Comparison of ENCODE assay signal across 25 cellular contexts in the genomic region with DNA sequence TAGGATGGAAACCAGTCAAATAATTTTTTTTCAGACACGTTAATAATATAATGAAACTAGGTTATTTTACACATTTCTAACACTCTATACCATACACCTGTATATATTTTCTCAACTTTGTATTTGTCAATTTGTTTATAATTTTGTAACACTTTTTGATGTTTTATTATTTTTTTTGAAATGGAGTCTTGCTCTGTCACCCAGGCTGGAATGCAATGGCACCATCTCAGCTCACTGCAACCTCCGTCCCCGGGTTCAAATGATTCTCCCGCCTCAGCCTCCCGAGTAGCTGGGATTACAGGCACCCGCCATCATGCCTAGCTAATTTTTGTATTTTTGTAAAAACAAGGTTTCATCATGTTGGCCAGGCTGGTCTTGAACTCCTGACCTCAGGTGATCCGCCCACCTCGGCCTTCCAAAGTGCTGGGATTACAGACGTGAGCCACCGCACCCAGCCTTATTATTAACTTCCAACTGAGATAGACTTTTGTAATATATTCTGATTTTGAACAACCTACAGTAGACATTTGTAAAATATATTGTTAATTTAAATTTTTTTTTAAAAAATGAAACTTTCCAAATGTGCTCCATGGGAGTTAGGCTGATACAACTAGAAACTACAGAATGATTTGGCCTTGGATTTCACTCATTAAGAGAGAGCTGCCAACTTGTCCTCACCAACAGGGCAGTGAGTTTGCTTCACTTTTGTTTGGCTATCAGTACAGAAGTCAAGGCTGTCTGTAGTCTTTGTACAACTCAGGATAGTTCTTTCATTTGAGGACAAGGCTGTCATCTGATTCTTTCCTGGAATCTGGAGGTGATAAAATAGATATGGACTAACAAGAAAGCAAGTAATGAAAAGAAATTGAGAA. TPM values are rescaled to one million over a fixed set of nuclear protein-coding genes. Genes with fewer than 3 reads are reported as not detected.
"Had no signal": no experiment of that assay in that cellular context is flagged by ENCODE, and none has a peak within 500 bp of the region (broad histone marks: within the 10 kb centered on the region; RNA-seq: fewer than 3 reads in every experiment).

No MANE protein-coding gene starts in this region.

- H3K27ac ChIP-seq: ascending aorta, brain microvascular endothelial cell, coronary artery, dorsolateral prefrontal cortex, esophagus muscularis mucosa, foreskin keratinocyte, gastrocnemius medialis, heart left ventricle had no signal

- H3K36me3 ChIP-seq: ascending aorta, brain microvascular endothelial cell, esophagus muscularis mucosa, gastrocnemius medialis, heart left ventricle had no signal

- H3K27me3 ChIP-seq: ascending aorta, brain microvascular endothelial cell, esophagus muscularis mucosa, foreskin keratinocyte, gastrocnemius medialis, heart left ventricle had no signal

- H3K9me3 ChIP-seq: ascending aorta, esophagus muscularis mucosa, gastrocnemius medialis, heart left ventricle had no signal

- DNase-seq: activated CD4-positive, alpha-beta memory T cell treated with anti-CD3 and anti-CD28 coated beads, Interleukin-2, amount 10 ng/mL, durations not matched to agents 7 days and 5 days; activated CD4-positive, alpha-beta T cell treated with anti-CD3 and anti-CD28 coated beads for 1 hour; activated CD4-positive, alpha-beta T cell treated with anti-CD3 and anti-CD28 coated beads for 4 hours; activated CD4-positive, alpha-beta T cell treated with anti-CD3 and anti-CD28 coated beads, Interleukin-2, amount 10 ng/mL, durations not matched to agents 7 days and 5 days; activated CD4-positive, alpha-beta T cell treated with anti-CD3 and anti-CD28 coated beads, Interleukin-2, amount 50 U/mL, for 4 hours; activated CD8-positive, alpha-beta memory T cell treated with anti-CD3 and anti-CD28 coated beads, Interleukin-2, amount 50 U/mL, for 48 hours; activated gamma-delta T cell; activated naive CD4-positive, alpha-beta T cell treated with anti-CD3 and anti-CD28 coated beads, Interleukin-2, amount 50 U/mL, for 16 hours; activated naive CD4-positive, alpha-beta T cell treated with Interleukin-2 at 50 U/mL for 16 hours; activated T-cell treated with anti-CD3 and anti-CD28 coated beads for 4 hours; activated T-cell treated with anti-CD3 and anti-CD28 coated beads, Interleukin-2, amount 50 U/mL, for 24 hours; activated T-cell treated with anti-CD3 and anti-CD28 coated beads, Interleukin-2, amount 50 U/mL, for 72 hours; brain microvascular endothelial cell; dorsolateral prefrontal cortex; effector memory CD4-positive, alpha-beta T cell; endodermal cell; foreskin keratinocyte; gastrocnemius medialis; glutamatergic neuron; heart left ventricle; T-helper 2 cell had no signal

- ATAC-seq: activated T-cell treated with anti-CD3 and anti-CD28 coated beads, Interleukin-2, amount 50 U/mL, for 72 hours; foreskin keratinocyte; gastrocnemius medialis; heart left ventricle had no signal

- H3K4me1 ChIP-seq: ascending aorta, gastrocnemius medialis, heart left ventricle had no signal

- H3K4me3 ChIP-seq: ascending aorta, coronary artery, dorsolateral prefrontal cortex, esophagus muscularis mucosa, gastrocnemius medialis, heart left ventricle had no signal

RNA-seq across cellular contexts. Expression of a gene that starts 33.9 kb away (rescaled TPM):
- total RNA-seq: activated CD4-positive, alpha-beta memory T cell treated with anti-CD3 and anti-CD28 coated beads, Interleukin-2, amount 10 ng/mL, durations not matched to agents 7 days and 5 days; activated CD4-positive, alpha-beta T cell treated with anti-CD3 and anti-CD28 coated beads, Interleukin-2, amount 10 ng/mL, durations not matched to agents 7 days and 5 days; T-helper 1 cell treated with Interleukin-12 subunit alpha and Interleukin-12 subunit beta and Interleukin-4 antibody, amounts not matched to agents 30 ng/mL and 1 ng/mL, for 36 hours had no signal
